In genomic region chr10:106705576-106706526, GRCh38 we compare ENCODE assay signal across 8 cellular contexts.
DNase-seq lines count a peak whose midpoint lies in the region; ATAC-seq and TF ChIP-seq lines count a peak whose summit lies in the region.

No MANE protein-coding gene starts in this region.

- in situ Hi-C loops in astrocyte of the cerebellum (cut with HindIII; ENCODE audit: low sequenced_read_pairs) = no loop called here

- H3K4me3 ChIP-seq in astrocyte of the cerebellum (ENCODE audit: low read depth, low read length) = no peak overlapping the region

- TF ChIP-seq CTCF in astrocyte of the cerebellum (IDR thresholded peaks at IDR 0.05; ENCODE audit: low read depth, low read length, missing control alignments) = peak; percentile 80

- DNase-seq in C1 segment of cervical spinal cord (lab: John Stamatoyannopoulos, UW) (peak in 9 of 14 donors; percentile 3 to 52 (median 27)), NCI-H2171 treated with DMSO at 0.1 percent for 48 hours (lab: John Stamatoyannopoulos, UW) (peak; percentile 13), astrocyte of the cerebellum (ENCODE audit: low read depth) (peak; percentile 49), iPS DF 19.7 (ENCODE audit: low read depth, low spot score) (peak; percentile 45)
- DNase-seq in stimulated activated CD4-positive, alpha-beta T cell treated with anti-CD3 and anti-CD28 coated beads, Interleukin-12 subunit alpha, Interleukin-12 subunit beta, amount 100 ng/mL, for 48 hours (ENCODE audit: low read depth in 2 of 3, low spot score in 1 of 3) = peak; percentile 2 to 9 (median 8)

- peak; percentile 65 for ATAC-seq in GM18499 (IDR thresholded peaks at IDR 0.05; ENCODE audit: insufficient read depth, unreplicated experiment)
- ATAC-seq in HG02943 (IDR thresholded peaks at IDR 0.05; ENCODE audit: low read depth, unreplicated experiment) = peak; percentile 62
- no peak for ATAC-seq in HG03457 (IDR thresholded peaks at IDR 0.05; ENCODE audit: unreplicated experiment)
